Comparison of ENCODE assay signal across 1 cellular context in the genomic region with DNA sequence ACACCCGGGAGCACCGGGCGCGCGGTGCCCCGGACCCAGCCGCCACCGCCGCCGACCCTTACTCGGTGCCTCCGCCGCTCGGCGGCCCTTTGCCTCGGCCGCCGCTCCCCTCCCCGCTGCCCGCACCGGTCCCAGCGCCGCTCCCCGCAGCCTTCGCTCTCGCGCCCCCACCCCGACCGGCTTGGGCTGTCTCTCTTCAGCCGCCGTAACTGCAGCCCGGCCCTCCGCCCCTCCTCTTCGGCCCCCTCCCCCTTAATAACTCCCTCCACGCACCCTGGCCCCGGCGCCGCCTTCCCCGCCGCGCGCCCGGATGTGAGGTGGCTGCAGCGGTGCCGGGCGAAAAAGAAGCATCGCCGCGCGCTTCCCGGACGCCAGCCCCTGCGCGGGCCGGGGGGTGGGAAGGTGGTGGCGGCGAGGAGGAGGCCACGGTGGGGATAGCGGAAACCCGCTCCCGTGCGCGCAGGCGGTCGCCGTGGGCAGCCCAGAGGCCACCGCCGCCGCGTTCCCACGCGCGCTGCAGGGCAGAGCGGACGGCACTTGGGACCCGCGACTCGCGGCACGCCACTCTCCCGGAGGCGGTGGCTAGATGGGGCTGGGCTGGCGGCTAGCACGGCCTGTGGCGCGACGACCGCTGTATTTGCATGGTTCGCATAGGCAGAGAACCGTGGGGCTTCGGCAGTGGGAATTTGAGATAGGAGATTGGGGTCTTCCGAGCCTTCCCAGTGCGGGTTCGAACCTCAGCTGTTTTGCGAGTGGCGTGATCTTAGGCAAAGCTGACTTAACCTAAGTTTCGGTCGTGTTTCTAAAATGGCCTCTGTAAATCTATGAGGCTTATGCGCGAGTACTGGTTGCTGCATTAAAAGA.
TF ChIP-seq lines count a peak whose summit lies in the region.

A gene with protein sequence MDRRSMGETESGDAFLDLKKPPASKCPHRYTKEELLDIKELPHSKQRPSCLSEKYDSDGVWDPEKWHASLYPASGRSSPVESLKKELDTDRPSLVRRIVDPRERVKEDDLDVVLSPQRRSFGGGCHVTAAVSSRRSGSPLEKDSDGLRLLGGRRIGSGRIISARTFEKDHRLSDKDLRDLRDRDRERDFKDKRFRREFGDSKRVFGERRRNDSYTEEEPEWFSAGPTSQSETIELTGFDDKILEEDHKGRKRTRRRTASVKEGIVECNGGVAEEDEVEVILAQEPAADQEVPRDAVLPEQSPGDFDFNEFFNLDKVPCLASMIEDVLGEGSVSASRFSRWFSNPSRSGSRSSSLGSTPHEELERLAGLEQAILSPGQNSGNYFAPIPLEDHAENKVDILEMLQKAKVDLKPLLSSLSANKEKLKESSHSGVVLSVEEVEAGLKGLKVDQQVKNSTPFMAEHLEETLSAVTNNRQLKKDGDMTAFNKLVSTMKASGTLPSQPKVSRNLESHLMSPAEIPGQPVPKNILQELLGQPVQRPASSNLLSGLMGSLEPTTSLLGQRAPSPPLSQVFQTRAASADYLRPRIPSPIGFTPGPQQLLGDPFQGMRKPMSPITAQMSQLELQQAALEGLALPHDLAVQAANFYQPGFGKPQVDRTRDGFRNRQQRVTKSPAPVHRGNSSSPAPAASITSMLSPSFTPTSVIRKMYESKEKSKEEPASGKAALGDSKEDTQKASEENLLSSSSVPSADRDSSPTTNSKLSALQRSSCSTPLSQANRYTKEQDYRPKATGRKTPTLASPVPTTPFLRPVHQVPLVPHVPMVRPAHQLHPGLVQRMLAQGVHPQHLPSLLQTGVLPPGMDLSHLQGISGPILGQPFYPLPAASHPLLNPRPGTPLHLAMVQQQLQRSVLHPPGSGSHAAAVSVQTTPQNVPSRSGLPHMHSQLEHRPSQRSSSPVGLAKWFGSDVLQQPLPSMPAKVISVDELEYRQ (minus strand): TSS at position 211 of the 864 bp plus-strand sequence. CDS start 1,124 bp downstream, outside the sequence.

TF ChIP-seq in GM12878, 131 proteins besides CTCF, POLR2A, EP300 and RAD21 (continued from another document and continues in another):
- TF ChIP-seq, protein P1, sequence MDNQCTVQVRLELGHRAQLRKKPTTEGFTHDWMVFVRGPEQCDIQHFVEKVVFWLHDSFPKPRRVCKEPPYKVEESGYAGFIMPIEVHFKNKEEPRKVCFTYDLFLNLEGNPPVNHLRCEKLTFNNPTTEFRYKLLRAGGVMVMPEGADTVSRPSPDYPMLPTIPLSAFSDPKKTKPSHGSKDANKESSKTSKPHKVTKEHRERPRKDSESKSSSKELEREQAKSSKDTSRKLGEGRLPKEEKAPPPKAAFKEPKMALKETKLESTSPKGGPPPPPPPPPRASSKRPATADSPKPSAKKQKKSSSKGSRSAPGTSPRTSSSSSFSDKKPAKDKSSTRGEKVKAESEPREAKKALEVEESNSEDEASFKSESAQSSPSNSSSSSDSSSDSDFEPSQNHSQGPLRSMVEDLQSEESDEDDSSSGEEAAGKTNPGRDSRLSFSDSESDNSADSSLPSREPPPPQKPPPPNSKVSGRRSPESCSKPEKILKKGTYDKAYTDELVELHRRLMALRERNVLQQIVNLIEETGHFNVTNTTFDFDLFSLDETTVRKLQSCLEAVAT (IDR thresholded peaks at IDR 0.05): no peak
- TF ChIP-seq BRCA1 (IDR thresholded peaks at IDR 0.05; ENCODE audit: low read depth, low read length) (no peak), RBBP5 (conservative IDR thresholded peaks at IDR 0.05) (no peak), NBN (IDR thresholded peaks at IDR 0.05) (no peak), CHD2 (IDR thresholded peaks at IDR 0.05; ENCODE audit: borderline replicate concordance, low read depth, low read length) (0 out of 2 replicates have a peak, but pooled peaks have one; percentile 62), MYC (IDR thresholded peaks at IDR 0.05; ENCODE audit: insufficient read depth, insufficient read length, insufficient replicate concordance, low read length, severe bottlenecking) (peak; percentile 58), RCOR1 (conservative IDR thresholded peaks at IDR 0.05; ENCODE audit: low read depth, low read length) (no peak), ATF7 (IDR thresholded peaks at IDR 0.05; ENCODE audit: low read depth) (no peak), EED (IDR thresholded peaks at IDR 0.05; ENCODE audit: low read depth) (no peak), MXI1 (IDR thresholded peaks at IDR 0.05; ENCODE audit: low read depth, low read length) (no peak), SIX5 (IDR thresholded peaks at IDR 0.05; ENCODE audit: low read depth, low read length, severe bottlenecking) (peak; percentile 12), HDGF (IDR thresholded peaks at IDR 0.05) (no peak), ZNF207 (IDR thresholded peaks at IDR 0.05; ENCODE audit: borderline replicate concordance) (peak; percentile 92), MEF2A (IDR thresholded peaks at IDR 0.05; ENCODE audit: insufficient read depth, low read depth, low read length) (0 out of 2 replicates have a peak, but pooled peaks have one; percentile 3), SREBF2 (IDR thresholded peaks at IDR 0.05; ENCODE audit: low read length) (no peak; the same call in 1 of the 2 replicates), RUNX3 (IDR thresholded peaks at IDR 0.05; ENCODE audit: low read length) (no peak; the same call in 1 of the 2 replicates), SMAD1 (IDR thresholded peaks at IDR 0.05; ENCODE audit: low read depth, partially characterized antibody) (no peak), SMARCA5 (IDR thresholded peaks at IDR 0.05) (peak; percentile 69), GATAD2B (conservative IDR thresholded peaks at IDR 0.05; ENCODE audit: low read depth) (peak; percentile 97), SMC3 (IDR thresholded peaks at IDR 0.05; ENCODE audit: borderline replicate concordance, low read length) (no peak), TCF3 (IDR thresholded peaks at IDR 0.05; ENCODE audit: borderline replicate concordance, insufficient read depth, low read depth, low read length) (0 out of 2 replicates have a peak, but pooled peaks have one; percentile 31), NFXL1 (IDR thresholded peaks at IDR 0.05; ENCODE audit: borderline replicate concordance) (no peak), MEF2B (IDR thresholded peaks at IDR 0.05; ENCODE audit: partially characterized antibody, poor library complexity, severe bottlenecking) (no peak), RAD51 (IDR thresholded peaks at IDR 0.05) (no peak), SREBF1 (IDR thresholded peaks at IDR 0.05; ENCODE audit: low read length) (no peak), LARP7 (IDR thresholded peaks at IDR 0.05) (peak; percentile 94), CEBPB (IDR thresholded peaks at IDR 0.05; ENCODE audit: borderline replicate concordance in 1 of 2, low read depth in 2 of 2, low read length in 2 of 2) (no peak), RB1 (IDR thresholded peaks at IDR 0.05; ENCODE audit: borderline replicate concordance) (peak; percentile 96; the same call in 1 of the 2 replicates), SIN3A (IDR thresholded peaks at IDR 0.05; ENCODE audit: low read depth, low read length) (no peak), CREB1 (IDR thresholded peaks at IDR 0.05; ENCODE audit: low read depth) (peak; percentile 65; the same call in 1 of the 2 replicates), HDAC6 (IDR thresholded peaks at IDR 0.05; ENCODE audit: unreplicated experiment) (peak; percentile 88), YBX1 (IDR thresholded peaks at IDR 0.05) (no peak)
- TF ChIP-seq, protein P2, sequence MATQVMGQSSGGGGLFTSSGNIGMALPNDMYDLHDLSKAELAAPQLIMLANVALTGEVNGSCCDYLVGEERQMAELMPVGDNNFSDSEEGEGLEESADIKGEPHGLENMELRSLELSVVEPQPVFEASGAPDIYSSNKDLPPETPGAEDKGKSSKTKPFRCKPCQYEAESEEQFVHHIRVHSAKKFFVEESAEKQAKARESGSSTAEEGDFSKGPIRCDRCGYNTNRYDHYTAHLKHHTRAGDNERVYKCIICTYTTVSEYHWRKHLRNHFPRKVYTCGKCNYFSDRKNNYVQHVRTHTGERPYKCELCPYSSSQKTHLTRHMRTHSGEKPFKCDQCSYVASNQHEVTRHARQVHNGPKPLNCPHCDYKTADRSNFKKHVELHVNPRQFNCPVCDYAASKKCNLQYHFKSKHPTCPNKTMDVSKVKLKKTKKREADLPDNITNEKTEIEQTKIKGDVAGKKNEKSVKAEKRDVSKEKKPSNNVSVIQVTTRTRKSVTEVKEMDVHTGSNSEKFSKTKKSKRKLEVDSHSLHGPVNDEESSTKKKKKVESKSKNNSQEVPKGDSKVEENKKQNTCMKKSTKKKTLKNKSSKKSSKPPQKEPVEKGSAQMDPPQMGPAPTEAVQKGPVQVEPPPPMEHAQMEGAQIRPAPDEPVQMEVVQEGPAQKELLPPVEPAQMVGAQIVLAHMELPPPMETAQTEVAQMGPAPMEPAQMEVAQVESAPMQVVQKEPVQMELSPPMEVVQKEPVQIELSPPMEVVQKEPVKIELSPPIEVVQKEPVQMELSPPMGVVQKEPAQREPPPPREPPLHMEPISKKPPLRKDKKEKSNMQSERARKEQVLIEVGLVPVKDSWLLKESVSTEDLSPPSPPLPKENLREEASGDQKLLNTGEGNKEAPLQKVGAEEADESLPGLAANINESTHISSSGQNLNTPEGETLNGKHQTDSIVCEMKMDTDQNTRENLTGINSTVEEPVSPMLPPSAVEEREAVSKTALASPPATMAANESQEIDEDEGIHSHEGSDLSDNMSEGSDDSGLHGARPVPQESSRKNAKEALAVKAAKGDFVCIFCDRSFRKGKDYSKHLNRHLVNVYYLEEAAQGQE (IDR thresholded peaks at IDR 0.05; ENCODE audit: low read depth, low read length): no peak
- TF ChIP-seq, protein P3, sequence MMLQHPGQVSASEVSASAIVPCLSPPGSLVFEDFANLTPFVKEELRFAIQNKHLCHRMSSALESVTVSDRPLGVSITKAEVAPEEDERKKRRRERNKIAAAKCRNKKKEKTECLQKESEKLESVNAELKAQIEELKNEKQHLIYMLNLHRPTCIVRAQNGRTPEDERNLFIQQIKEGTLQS (IDR thresholded peaks at IDR 0.05; ENCODE audit: borderline replicate concordance, extremely low read depth, low read depth, low read length): no peak
- TF ChIP-seq, protein P4, sequence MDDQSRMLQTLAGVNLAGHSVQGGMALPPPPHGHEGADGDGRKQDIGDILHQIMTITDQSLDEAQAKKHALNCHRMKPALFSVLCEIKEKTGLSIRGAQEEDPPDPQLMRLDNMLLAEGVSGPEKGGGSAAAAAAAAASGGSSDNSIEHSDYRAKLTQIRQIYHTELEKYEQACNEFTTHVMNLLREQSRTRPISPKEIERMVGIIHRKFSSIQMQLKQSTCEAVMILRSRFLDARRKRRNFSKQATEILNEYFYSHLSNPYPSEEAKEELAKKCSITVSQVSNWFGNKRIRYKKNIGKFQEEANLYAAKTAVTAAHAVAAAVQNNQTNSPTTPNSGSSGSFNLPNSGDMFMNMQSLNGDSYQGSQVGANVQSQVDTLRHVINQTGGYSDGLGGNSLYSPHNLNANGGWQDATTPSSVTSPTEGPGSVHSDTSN (IDR thresholded peaks at IDR 0.05; ENCODE audit: insufficient replicate concordance, low read depth, low read length): peak; percentile 22
- TF ChIP-seq, protein P5, sequence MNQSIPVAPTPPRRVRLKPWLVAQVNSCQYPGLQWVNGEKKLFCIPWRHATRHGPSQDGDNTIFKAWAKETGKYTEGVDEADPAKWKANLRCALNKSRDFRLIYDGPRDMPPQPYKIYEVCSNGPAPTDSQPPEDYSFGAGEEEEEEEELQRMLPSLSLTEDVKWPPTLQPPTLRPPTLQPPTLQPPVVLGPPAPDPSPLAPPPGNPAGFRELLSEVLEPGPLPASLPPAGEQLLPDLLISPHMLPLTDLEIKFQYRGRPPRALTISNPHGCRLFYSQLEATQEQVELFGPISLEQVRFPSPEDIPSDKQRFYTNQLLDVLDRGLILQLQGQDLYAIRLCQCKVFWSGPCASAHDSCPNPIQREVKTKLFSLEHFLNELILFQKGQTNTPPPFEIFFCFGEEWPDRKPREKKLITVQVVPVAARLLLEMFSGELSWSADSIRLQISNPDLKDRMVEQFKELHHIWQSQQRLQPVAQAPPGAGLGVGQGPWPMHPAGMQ (IDR thresholded peaks at IDR 0.05; ENCODE audit: borderline replicate concordance): peak; percentile 86
- TF ChIP-seq, protein P6, sequence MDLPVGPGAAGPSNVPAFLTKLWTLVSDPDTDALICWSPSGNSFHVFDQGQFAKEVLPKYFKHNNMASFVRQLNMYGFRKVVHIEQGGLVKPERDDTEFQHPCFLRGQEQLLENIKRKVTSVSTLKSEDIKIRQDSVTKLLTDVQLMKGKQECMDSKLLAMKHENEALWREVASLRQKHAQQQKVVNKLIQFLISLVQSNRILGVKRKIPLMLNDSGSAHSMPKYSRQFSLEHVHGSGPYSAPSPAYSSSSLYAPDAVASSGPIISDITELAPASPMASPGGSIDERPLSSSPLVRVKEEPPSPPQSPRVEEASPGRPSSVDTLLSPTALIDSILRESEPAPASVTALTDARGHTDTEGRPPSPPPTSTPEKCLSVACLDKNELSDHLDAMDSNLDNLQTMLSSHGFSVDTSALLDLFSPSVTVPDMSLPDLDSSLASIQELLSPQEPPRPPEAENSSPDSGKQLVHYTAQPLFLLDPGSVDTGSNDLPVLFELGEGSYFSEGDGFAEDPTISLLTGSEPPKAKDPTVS (IDR thresholded peaks at IDR 0.05; ENCODE audit: low read depth, low read length): no peak
- TF ChIP-seq, protein P7, sequence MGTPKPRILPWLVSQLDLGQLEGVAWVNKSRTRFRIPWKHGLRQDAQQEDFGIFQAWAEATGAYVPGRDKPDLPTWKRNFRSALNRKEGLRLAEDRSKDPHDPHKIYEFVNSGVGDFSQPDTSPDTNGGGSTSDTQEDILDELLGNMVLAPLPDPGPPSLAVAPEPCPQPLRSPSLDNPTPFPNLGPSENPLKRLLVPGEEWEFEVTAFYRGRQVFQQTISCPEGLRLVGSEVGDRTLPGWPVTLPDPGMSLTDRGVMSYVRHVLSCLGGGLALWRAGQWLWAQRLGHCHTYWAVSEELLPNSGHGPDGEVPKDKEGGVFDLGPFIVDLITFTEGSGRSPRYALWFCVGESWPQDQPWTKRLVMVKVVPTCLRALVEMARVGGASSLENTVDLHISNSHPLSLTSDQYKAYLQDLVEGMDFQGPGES (IDR thresholded peaks at IDR 0.05): no peak
- TF ChIP-seq, protein P8, sequence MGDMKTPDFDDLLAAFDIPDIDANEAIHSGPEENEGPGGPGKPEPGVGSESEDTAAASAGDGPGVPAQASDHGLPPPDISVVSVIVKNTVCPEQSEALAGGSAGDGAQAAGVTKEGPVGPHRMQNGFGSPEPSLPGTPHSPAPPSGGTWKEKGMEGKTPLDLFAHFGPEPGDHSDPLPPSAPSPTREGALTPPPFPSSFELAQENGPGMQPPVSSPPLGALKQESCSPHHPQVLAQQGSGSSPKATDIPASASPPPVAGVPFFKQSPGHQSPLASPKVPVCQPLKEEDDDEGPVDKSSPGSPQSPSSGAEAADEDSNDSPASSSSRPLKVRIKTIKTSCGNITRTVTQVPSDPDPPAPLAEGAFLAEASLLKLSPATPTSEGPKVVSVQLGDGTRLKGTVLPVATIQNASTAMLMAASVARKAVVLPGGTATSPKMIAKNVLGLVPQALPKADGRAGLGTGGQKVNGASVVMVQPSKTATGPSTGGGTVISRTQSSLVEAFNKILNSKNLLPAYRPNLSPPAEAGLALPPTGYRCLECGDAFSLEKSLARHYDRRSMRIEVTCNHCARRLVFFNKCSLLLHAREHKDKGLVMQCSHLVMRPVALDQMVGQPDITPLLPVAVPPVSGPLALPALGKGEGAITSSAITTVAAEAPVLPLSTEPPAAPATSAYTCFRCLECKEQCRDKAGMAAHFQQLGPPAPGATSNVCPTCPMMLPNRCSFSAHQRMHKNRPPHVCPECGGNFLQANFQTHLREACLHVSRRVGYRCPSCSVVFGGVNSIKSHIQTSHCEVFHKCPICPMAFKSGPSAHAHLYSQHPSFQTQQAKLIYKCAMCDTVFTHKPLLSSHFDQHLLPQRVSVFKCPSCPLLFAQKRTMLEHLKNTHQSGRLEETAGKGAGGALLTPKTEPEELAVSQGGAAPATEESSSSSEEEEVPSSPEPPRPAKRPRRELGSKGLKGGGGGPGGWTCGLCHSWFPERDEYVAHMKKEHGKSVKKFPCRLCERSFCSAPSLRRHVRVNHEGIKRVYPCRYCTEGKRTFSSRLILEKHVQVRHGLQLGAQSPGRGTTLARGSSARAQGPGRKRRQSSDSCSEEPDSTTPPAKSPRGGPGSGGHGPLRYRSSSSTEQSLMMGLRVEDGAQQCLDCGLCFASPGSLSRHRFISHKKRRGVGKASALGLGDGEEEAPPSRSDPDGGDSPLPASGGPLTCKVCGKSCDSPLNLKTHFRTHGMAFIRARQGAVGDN (IDR thresholded peaks at IDR 0.05): peak; percentile 38
